15 cellular contexts compared by ENCODE assay signal in genomic region chr16:76985362-76985761, GRCh38.
"Had no signal": no experiment of that assay in that cellular context is flagged by ENCODE, and none has a peak within 500 bp of the region (broad histone marks: within the 10 kb centered on the region; RNA-seq: fewer than 3 reads in every experiment).

No MANE protein-coding gene starts in this region.

- H3K27me3 ChIP-seq: gastrocnemius medialis, neutrophil, right atrium auricular region, tibial artery, upper lobe of right lung, vagina had no signal

- DNase-seq: dermis blood vessel endothelial cell; erythroblast; gastrocnemius medialis; glutamatergic neuron; naive thymus-derived CD8-positive, alpha-beta T cell; posterior cingulate gyrus; stimulated activated CD4-positive, alpha-beta T cell treated with anti-CD3 and anti-CD28 coated beads, Interleukin-4, amount 100 ng/mL, for 1 hour; stimulated activated CD8-positive, alpha-beta memory T cell treated with anti-CD3 and anti-CD28 coated beads, Interleukin-4, amount 100 ng/mL, for 48 hours; stimulated activated naive CD8-positive, alpha-beta T cell treated with anti-CD3 and anti-CD28 coated beads, Interleukin-15, Interleukin-2, amounts not matched to agents 100 U/mL and 50 U/mL, for 24 hours; tibial artery; upper lobe of right lung had no signal

- ATAC-seq: gastrocnemius medialis; naive thymus-derived CD8-positive, alpha-beta T cell; stimulated activated effector memory CD8-positive, alpha-beta T cell treated with anti-CD3 and anti-CD28 coated beads, Interleukin-12 subunit alpha, Interleukin-12 subunit beta, amount 100 ng/mL, for 72 hours; stimulated activated naive CD8-positive, alpha-beta T cell treated with anti-CD3 and anti-CD28 coated beads, Interleukin-15, Interleukin-2, amounts not matched to agents 100 U/mL and 50 U/mL, for 24 hours; upper lobe of right lung had no signal

- H3K4me1 ChIP-seq: gastrocnemius medialis, right atrium auricular region, tibial artery, upper lobe of right lung, vagina had no signal

- H3K4me3 ChIP-seq: gastrocnemius medialis, right atrium auricular region, tibial artery, upper lobe of right lung, vagina had no signal

- H3K36me3 ChIP-seq: gastrocnemius medialis, neutrophil, right atrium auricular region, tibial artery, upper lobe of right lung, vagina had no signal

- H3K9me3 ChIP-seq: gastrocnemius medialis, neutrophil, right atrium auricular region, tibial artery, upper lobe of right lung, vagina had no signal

- H3K27ac ChIP-seq: gastrocnemius medialis, neutrophil, right atrium auricular region, tibial artery, upper lobe of right lung, vagina had no signal
